Comparison of ENCODE assay signal across 12 cellular contexts in genomic region chr2:186349508-186349907, GRCh38.
DNase-seq lines count a peak whose midpoint lies in the region; ATAC-seq, FAIRE-seq and TF ChIP-seq lines count a peak whose summit lies in the region.
"Had no signal": no experiment of that assay in that cellular context is flagged by ENCODE, and none has a peak within 500 bp of the region (broad histone marks: within the 10 kb centered on the region; RNA-seq: fewer than 3 reads in every experiment).

No MANE protein-coding gene starts in this region.

- H3K4me3 Mint-ChIP-seq in natural killer cell treated with Interleukin-12 subunit alpha and Interleukin-12 subunit beta and Interleukin-15 and Interleukin-18, amount 100 ng/mL, for 72 hours, result no peak overlapping the region
- H3K4me3 Mint-ChIP-seq: CD4-positive, CD25-positive, alpha-beta regulatory T cell; nephron progenitor cell; type B pancreatic cell had no signal

- no peaks in the 10 kb centered on the region for H3K36me3 ChIP-seq in endothelial cell of umbilical vein (ENCODE audit: control insufficient read depth in 2 of 2, extremely low read depth in 1 of 2, insufficient read depth in 2 of 2, low read length in 2 of 2)

- no peak overlapping the region for H3K4me3 ChIP-seq in AG04450 (ENCODE audit: low read depth, low read length)
- H3K4me3 ChIP-seq in endothelial cell of umbilical vein (replicated peaks in 1 of 3; ENCODE audit: insufficient read depth in 1 of 3, low read depth in 1 of 3, low read length in 3 of 3), result no peak overlapping the region

- POLR2A ChIA-PET in AG04450 (lab: Yijun Ruan, JAX), result no interaction called here
- POLR2A ChIA-PET in endothelial cell of umbilical vein (lab: Charles Lee), result no interaction called here

- peaks cover 8% of the 10 kb centered on the region for H3K9me3 Mint-ChIP-seq in natural killer cell treated with Interleukin-12 subunit alpha and Interleukin-12 subunit beta and Interleukin-15 and Interleukin-18, amount 100 ng/mL, for 72 hours

- H3K9me3 ChIP-seq in AG04450 (ENCODE audit: control insufficient read depth, insufficient read depth, low read length) (peaks cover 3% of the 10 kb centered on the region; the same call in 1 of the 2 replicates), endothelial cell of umbilical vein (replicated peaks; ENCODE audit: control insufficient read depth, insufficient read depth, low read length) (no peaks in the 10 kb centered on the region)

- ATAC-seq in GM21619 (IDR thresholded peaks at IDR 0.05; ENCODE audit: unreplicated experiment), result peak; percentile 59
- ATAC-seq in natural killer cell treated with Interleukin-12 subunit alpha and Interleukin-12 subunit beta and Interleukin-15 and Interleukin-18, amount 100 ng/mL, for 72 hours, result no peak

- no TSS peak for BruUV-seq in endothelial cell of umbilical vein (replicated peaks; lab: Mats Ljungman, UMichigan)

- CTCF ChIA-PET in AG04450 (lab: Charles Lee) (no interaction called here), endothelial cell of umbilical vein (lab: Charles Lee) (interaction anchor here (1.5 kb wide), 1 partner anchor 9 kb away, joined by 5 read pairs; no protein-coding TSS in a partner anchor)

- peak overlapping the region; percentile 12 for H3K4me2 ChIP-seq in endothelial cell of umbilical vein (ENCODE audit: insufficient read depth, low read length)

- dilution Hi-C loops in endothelial cell of umbilical vein (cut with MboI; ENCODE audit: extremely low pct_ligation_motif_present, low sequenced_read_pairs), result no loop called here

- no peaks in the 10 kb centered on the region for H3K79me2 ChIP-seq in endothelial cell of umbilical vein (ENCODE audit: control insufficient read depth, insufficient read depth, low read length)

- H3K4me1 Mint-ChIP-seq in natural killer cell treated with Interleukin-12 subunit alpha and Interleukin-12 subunit beta and Interleukin-15 and Interleukin-18, amount 100 ng/mL, for 72 hours (ENCODE audit: low read depth in 2 of 2), result peaks cover 0 to 3% of the 10 kb centered on the region in 2 donors

- in situ Hi-C loops in KBM-7 (cut with MboI; ENCODE audit: low pct_unique_long_range_greater_than_20kb, low sequenced_read_pairs), result no loop called here

- no peaks in the 10 kb centered on the region for H3K27me3 Mint-ChIP-seq in natural killer cell treated with Interleukin-12 subunit alpha and Interleukin-12 subunit beta and Interleukin-15 and Interleukin-18, amount 100 ng/mL, for 72 hours
- H3K27me3 Mint-ChIP-seq: CD4-positive, CD25-positive, alpha-beta regulatory T cell; type B pancreatic cell had no signal

- H3K4me1 ChIP-seq in endothelial cell of umbilical vein (ENCODE audit: control insufficient read depth, extremely low read depth, insufficient read depth, low read length), result peaks cover 13% of the 10 kb centered on the region

- no peak overlapping the region for H2AFZ ChIP-seq in endothelial cell of umbilical vein (ENCODE audit: low read depth, low read length)

- TF ChIP-seq POLR2A in endothelial cell of umbilical vein (IDR thresholded peaks at IDR 0.05; ENCODE audit: low read depth, low read length), result no peak

- intact Hi-C loops in endothelial cell of umbilical vein (cut with micrococcal nuclease), result no loop called here

- TF ChIP-seq CTCF in AG04450 (IDR thresholded peaks at IDR 0.05; ENCODE audit: low read depth, low read length), result no peak
- no peak for TF ChIP-seq CTCF in endothelial cell of umbilical vein (IDR thresholded peaks at IDR 0.05; ENCODE audit: extremely low read depth in 1 of 2, insufficient read depth in 1 of 2, low read depth in 1 of 2, low read length in 2 of 2)

- H3K36me3 Mint-ChIP-seq in natural killer cell treated with Interleukin-12 subunit alpha and Interleukin-12 subunit beta and Interleukin-15 and Interleukin-18, amount 100 ng/mL, for 72 hours, result peaks cover 6% of the 10 kb centered on the region

- no peaks in the 10 kb centered on the region for H3K27me3 ChIP-seq in AG04450 (ENCODE audit: control insufficient read depth, insufficient read depth, low read length)
- no peaks in the 10 kb centered on the region for H3K27me3 ChIP-seq in endothelial cell of umbilical vein (ENCODE audit: control insufficient read depth in 2 of 2, insufficient read depth in 2 of 2, low read length in 2 of 2)

- no peaks in the 10 kb centered on the region for H3K9me1 ChIP-seq in endothelial cell of umbilical vein (replicated peaks; ENCODE audit: control insufficient read depth, extremely low read depth, insufficient read depth, low read length)

- peak; percentile 80 for FAIRE-seq in endothelial cell of umbilical vein (lab: Jason Lieb, UNC)

- H3K9ac ChIP-seq in endothelial cell of umbilical vein (replicated peaks; ENCODE audit: extremely low read depth, insufficient read depth, low read length), result no peak overlapping the region

- no peak overlapping the region for H3K27ac Mint-ChIP-seq in natural killer cell treated with Interleukin-12 subunit alpha and Interleukin-12 subunit beta and Interleukin-15 and Interleukin-18, amount 100 ng/mL, for 72 hours
- H3K27ac Mint-ChIP-seq: CD4-positive, CD25-positive, alpha-beta regulatory T cell; nephron progenitor cell; type B pancreatic cell had no signal

- DNase-seq in AG04450 (ENCODE audit: low read depth, low spot score) (peak; percentile 34), KBM-7 (peak; percentile 77), endothelial cell of umbilical vein (ENCODE audit: low read depth, low spot score) (peak; percentile 91), NCI-H1092 treated with DMSO at 0.1 percent for 48 hours (lab: John Stamatoyannopoulos, UW) (no peak), NCI-H2107 treated with DMSO at 0.1 percent for 48 hours (lab: John Stamatoyannopoulos, UW; ENCODE audit: unreplicated experiment) (no peak), NCI-H748 (lab: John Stamatoyannopoulos, UW; ENCODE audit: unreplicated experiment) (no peak)
- no peak for DNase-seq in natural killer cell treated with Interleukin-12 subunit alpha and Interleukin-12 subunit beta and Interleukin-15 and Interleukin-18, amount 100 ng/mL, for 72 hours (ENCODE audit: low spot score)
- DNase-seq: CD4-positive, CD25-positive, alpha-beta regulatory T cell; NCI-H187 treated with DMSO at 0.1 percent for 48 hours; nephron progenitor cell had no signal

- H3K27ac ChIP-seq in AG04450 (ENCODE audit: low read depth, low read length), result no peak overlapping the region
- no peak overlapping the region for H3K27ac ChIP-seq in endothelial cell of umbilical vein (ENCODE audit: insufficient read depth, low read depth, low read length)

- H4K20me1 ChIP-seq in endothelial cell of umbilical vein (replicated peaks; ENCODE audit: control insufficient read depth, extremely low read depth, insufficient read depth, low read length), result no peaks in the 10 kb centered on the region

TF ChIP-seq in endothelial cell of umbilical vein, 7 proteins besides CTCF, POLR2A, EP300 and RAD21:
- no peak for TF ChIP-seq EZH2 (IDR thresholded peaks at IDR 0.05; ENCODE audit: borderline replicate concordance, low read depth, low read length, severe bottlenecking)
- peak; percentile 66 for TF ChIP-seq GATA2 (IDR thresholded peaks at IDR 0.05; ENCODE audit: insufficient read depth, insufficient read length, low read depth, low read length)
- TF ChIP-seq JUN (IDR thresholded peaks at IDR 0.05; ENCODE audit: borderline replicate concordance, insufficient read depth, insufficient read length, low read depth), result peak; percentile 23
- peak; percentile 51 for TF ChIP-seq FOS (IDR thresholded peaks at IDR 0.05; ENCODE audit: borderline replicate concordance, insufficient read depth, low read length)
- no peak for TF ChIP-seq POLR2AphosphoS5 (IDR thresholded peaks at IDR 0.05; ENCODE audit: insufficient read depth, low read depth, low read length)

Comparison
In these comparisons a context has a peak if more than half of its experiments do, and no peak if none do; other contexts are left out.
1. DNase-seq: peak in AG04450 (single experiment), KBM-7 (single experiment) and endothelial cell of umbilical vein (single experiment); none in NCI-H1092 treated with DMSO at 0.1 percent for 48 hours (single experiment), natural killer cell treated with Interleukin-12 subunit alpha and Interleukin-12 subunit beta and Interleukin-15 and Interleukin-18, amount 100 ng/mL, for 72 hours (single experiment), NCI-H2107 treated with DMSO at 0.1 percent for 48 hours (single experiment) and NCI-H748 (single experiment).